Comparison of ENCODE assay signal across 11 cellular contexts in genomic region chr9:114047717-114048116, GRCh38. TPM values are rescaled to one million over a fixed set of nuclear protein-coding genes. Genes with fewer than 3 reads are reported as not detected.
DNase-seq lines count a peak whose midpoint lies in the region; TF ChIP-seq lines count a peak whose summit lies in the region.
"Had no signal": no experiment of that assay in that cellular context is flagged by ENCODE, and none has a peak within 500 bp of the region (broad histone marks: within the 10 kb centered on the region; RNA-seq: fewer than 3 reads in every experiment).

No MANE protein-coding gene starts in this region.

- no peaks in the 10 kb centered on the region for H3K36me3 Mint-ChIP-seq in activated naive CD4-positive, alpha-beta T cell treated with anti-CD3 and anti-CD28 coated beads for 36 hours (ENCODE audit: low read depth)
- H3K36me3 Mint-ChIP-seq: memory B cell had no signal

- no peaks in the 10 kb centered on the region for H3K4me1 Mint-ChIP-seq in activated naive CD4-positive, alpha-beta T cell treated with anti-CD3 and anti-CD28 coated beads for 36 hours (ENCODE audit: low read depth)
- H3K4me1 Mint-ChIP-seq: central memory CD8-positive, alpha-beta T cell; memory B cell had no signal

- TF ChIP-seq POLR2A in Peyer's patch (IDR thresholded peaks at IDR 0.05), result no peak
- TF ChIP-seq POLR2A in suprapubic skin (IDR thresholded peaks at IDR 0.05), result no peak

- H3K27me3 Mint-ChIP-seq in activated naive CD4-positive, alpha-beta T cell treated with anti-CD3 and anti-CD28 coated beads for 36 hours (ENCODE audit: low read depth), result peaks cover 2% of the 10 kb centered on the region
- H3K27me3 Mint-ChIP-seq: memory B cell had no signal

- DNase-seq in NCI-H82 (lab: John Stamatoyannopoulos, UW), result peak; percentile 48
- no peak for DNase-seq in NCI-H82 treated with DMSO at 0.1 percent for 48 hours (lab: John Stamatoyannopoulos, UW; ENCODE audit: unreplicated experiment)
- DNase-seq in Peyer's patch, result peak in 1 of 3 donors; percentile 13
- DNase-seq in fibroblast of pulmonary artery (ENCODE audit: low read depth), result peak; percentile 18
- DNase-seq in suprapubic skin (ENCODE audit: low spot score in 2 of 2), result peak; percentile 44 to 46
- no peak for DNase-seq in hypothalamus (lab: John Stamatoyannopoulos, UW)
- DNase-seq in activated naive CD4-positive, alpha-beta T cell treated with anti-CD3 and anti-CD28 coated beads for 36 hours, result no peak
- DNase-seq in activated naive CD4-positive, alpha-beta T cell (lab: John Stamatoyannopoulos, UW), result no peak

- WGBS in suprapubic skin, result 86% methylated on average over 3 of the region's 3 CpGs

- no peak overlapping the region for H3K27ac Mint-ChIP-seq in activated naive CD4-positive, alpha-beta T cell treated with anti-CD3 and anti-CD28 coated beads for 36 hours
- H3K27ac Mint-ChIP-seq: memory B cell had no signal

- H3K27me3 ChIP-seq in Peyer's patch, result no peaks in the 10 kb centered on the region
- no peaks in the 10 kb centered on the region for H3K27me3 ChIP-seq in suprapubic skin
- H3K27me3 ChIP-seq: BLaER1 had no signal

- TF ChIP-seq EP300 in suprapubic skin (IDR thresholded peaks at IDR 0.05), result no peak

- CTCF ChIA-PET in activated naive CD4-positive, alpha-beta T cell treated with anti-CD3 and anti-CD28 coated beads for 36 hours (lab: Charles Lee), result no interaction called here

- H3K9me3 Mint-ChIP-seq in activated naive CD4-positive, alpha-beta T cell treated with anti-CD3 and anti-CD28 coated beads for 36 hours, result no peaks in the 10 kb centered on the region
- H3K9me3 Mint-ChIP-seq: central memory CD8-positive, alpha-beta T cell; memory B cell had no signal

- H3K36me3 ChIP-seq in Peyer's patch (peaks cover 0 to 14% (median 0%) of the 10 kb centered on the region in 3 donors), suprapubic skin (peaks cover 23% of the 10 kb centered on the region)

- H3K9me3 ChIP-seq in Peyer's patch, result no peaks in the 10 kb centered on the region
- no peaks in the 10 kb centered on the region for H3K9me3 ChIP-seq in suprapubic skin
- H3K9me3 ChIP-seq: BLaER1 had no signal

- H3K4me3 ChIP-seq in Peyer's patch (no peak overlapping the region), fibroblast of pulmonary artery (replicated peaks; ENCODE audit: low read depth, low read length) (no peak overlapping the region), suprapubic skin (no peak overlapping the region)
- H3K4me3 ChIP-seq: BLaER1 had no signal

- no peak overlapping the region for H3K4me3 Mint-ChIP-seq in activated naive CD4-positive, alpha-beta T cell treated with anti-CD3 and anti-CD28 coated beads for 36 hours
- H3K4me3 Mint-ChIP-seq: central memory CD8-positive, alpha-beta T cell; memory B cell had no signal

- TF ChIP-seq CTCF in Peyer's patch (IDR thresholded peaks at IDR 0.05) (peak in 4 of 6 experiments; percentile 17 to 63 (median 60)), fibroblast of pulmonary artery (IDR thresholded peaks at IDR 0.05; ENCODE audit: low read length, missing control alignments) (peak; percentile 39), suprapubic skin (IDR thresholded peaks at IDR 0.05) (no peak)

- H3K27ac ChIP-seq in Peyer's patch (no peak overlapping the region), suprapubic skin (no peak overlapping the region)
- H3K27ac ChIP-seq: BLaER1 had no signal

- intact Hi-C loops in activated naive CD4-positive, alpha-beta T cell treated with anti-CD3 and anti-CD28 coated beads for 36 hours (cut with micrococcal nuclease), result no loop called here

- H3K4me1 ChIP-seq in Peyer's patch (no peaks in the 10 kb centered on the region), suprapubic skin (no peaks in the 10 kb centered on the region)

RNA-seq across cellular contexts. Expression of gene AMBP, which starts 30.4 kb away (rescaled TPM):
- 1 to 10 TPM in 1 of 4 donors, not detected in 3; 4.4 TPM for total RNA-seq in Peyer's patch
- 1 to 10 TPM in 1 of 4 donors, not detected in 3; 3.6 TPM for total RNA-seq in suprapubic skin
- not detected for total RNA-seq in activated naive CD4-positive, alpha-beta T cell treated with anti-CD3 and anti-CD28 coated beads for 36 hours

RNA-seq across cellular contexts. Expression of gene KIF12, which starts 51.4 kb away (rescaled TPM):
- total RNA-seq in Peyer's patch (10 to 100 TPM; 23.6 to 85.3 (median 41.3) TPM), suprapubic skin (1 to 10 TPM; 1.1 to 3.1 (median 2.1) TPM)
- total RNA-seq in activated naive CD4-positive, alpha-beta T cell treated with anti-CD3 and anti-CD28 coated beads for 36 hours, result not detected

Comparison
In these comparisons a context has a peak if more than half of its experiments do, and no peak if none do; other contexts are left out.
1. DNase-seq: peak in NCI-H82 (single experiment), fibroblast of pulmonary artery (single experiment) and suprapubic skin (2 of 2); none in NCI-H82 treated with DMSO at 0.1 percent for 48 hours (single experiment), hypothalamus (0 of 51), activated naive CD4-positive, alpha-beta T cell treated with anti-CD3 and anti-CD28 coated beads for 36 hours (single experiment) and activated naive CD4-positive, alpha-beta T cell (0 of 4).
2. CTCF ChIP-seq: peak in Peyer's patch (4 of 6) and fibroblast of pulmonary artery (single experiment); none in suprapubic skin (0 of 2).
3. RNA of gene KIF12, which starts 51.4 kb away (total RNA-seq): 23.6 to 85.3 TPM in Peyer's patch; 1.1 to 3.1 TPM in suprapubic skin and not detected in activated naive CD4-positive, alpha-beta T cell treated with anti-CD3 and anti-CD28 coated beads for 36 hours; every median in the first group is over 4 times any median in the second.